In the genomic region with DNA sequence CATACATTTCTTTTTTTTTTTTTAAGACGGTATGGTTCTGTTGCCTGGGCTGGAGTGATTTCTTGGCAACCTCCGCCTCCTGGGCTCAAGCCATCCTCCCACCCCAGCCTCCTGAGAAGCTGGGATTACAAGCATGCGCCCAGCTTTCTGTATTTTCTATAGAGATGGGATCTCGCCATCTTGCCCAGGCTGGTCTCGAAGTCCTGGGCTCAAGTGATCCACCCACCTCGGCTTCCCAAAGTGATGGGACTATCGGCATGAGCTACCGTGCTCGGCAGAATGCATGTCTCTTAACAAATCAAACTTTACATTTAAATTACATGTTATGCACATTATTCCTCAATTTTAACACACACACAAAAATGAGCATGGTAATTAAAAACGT, we compare ENCODE assay signal across 10 cellular contexts. TPM values are rescaled to one million over a fixed set of nuclear protein-coding genes. Genes with fewer than 3 reads are reported as not detected.
A peak's percentile ranks its signal among the peaks of the same experiment; 100 is the strongest.
DNase-seq lines count a peak whose midpoint lies in the region; ATAC-seq and TF ChIP-seq lines count a peak whose summit lies in the region.
"Had no signal": no experiment of that assay in that cellular context is flagged by ENCODE, and none has a peak within 500 bp of the region (broad histone marks: within the 10 kb centered on the region; RNA-seq: fewer than 3 reads in every experiment).

No MANE protein-coding gene starts in this region.

- TSS peak; percentile 51 for BruUV-seq in MCF 10A (replicated peaks; lab: Mats Ljungman, UMichigan)

- H3K4me1 ChIP-seq in CD4-positive, CD25-positive, alpha-beta regulatory T cell (ENCODE audit: control insufficient read depth, insufficient read depth, low read length, poor library complexity, severe bottlenecking): peaks cover 26% of the 10 kb centered on the region

- no peaks in the 10 kb centered on the region for H3K27me3 Mint-ChIP-seq in CD4-positive, CD25-positive, alpha-beta regulatory T cell
- H3K27me3 Mint-ChIP-seq in MCF 10A (ENCODE audit: insufficient read depth, unreplicated experiment) (no peaks in the 10 kb centered on the region), naive B cell (no peaks in the 10 kb centered on the region)

- H3K9me3 ChIP-seq in CD4-positive, CD25-positive, alpha-beta regulatory T cell (ENCODE audit: control insufficient read depth in 2 of 2, low read length in 2 of 2): no peaks in the 10 kb centered on the region

- TF ChIP-seq CTCF in MCF 10A (IDR thresholded peaks at IDR 0.05; ENCODE audit: unreplicated experiment) (no peak), brain microvascular endothelial cell (IDR thresholded peaks at IDR 0.05; ENCODE audit: low read depth, low read length, missing control alignments) (no peak)

- peaks cover 0 to 53% (median 24%) of the 10 kb centered on the region in 4 donors for H3K4me1 Mint-ChIP-seq in CD4-positive, CD25-positive, alpha-beta regulatory T cell
- peaks cover 9% of the 10 kb centered on the region for H3K4me1 Mint-ChIP-seq in MCF 10A (ENCODE audit: insufficient read depth, unreplicated experiment)
- H3K4me1 Mint-ChIP-seq in naive B cell: peaks cover 20 to 39% (median 21%) of the 10 kb centered on the region in 3 donors

- H3K36me3 Mint-ChIP-seq in CD4-positive, CD25-positive, alpha-beta regulatory T cell: peaks cover 19% of the 10 kb centered on the region
- peaks cover 34% of the 10 kb centered on the region for H3K36me3 Mint-ChIP-seq in MCF 10A (ENCODE audit: insufficient read depth, unreplicated experiment)
- peaks cover 0 to 3% of the 10 kb centered on the region in 2 donors for H3K36me3 Mint-ChIP-seq in naive B cell

- DNase-seq in CD4-positive, CD25-positive, alpha-beta regulatory T cell: no peak
- no peak for DNase-seq in Jurkat, Clone E6-1 (ENCODE audit: low read depth, low spot score)
- DNase-seq in MCF 10A (ENCODE audit: unreplicated experiment) (no peak), naive B cell (no peak), brain microvascular endothelial cell (no peak)
- DNase-seq: small intestine had no signal

- CTCF ChIA-PET in MCF 10A (lab: Yijun Ruan, JAX): interaction anchor here (3.5 kb wide), 1 partner anchor 15 kb away, joined by 13 read pairs; no protein-coding TSS in a partner anchor

- POLR2A ChIA-PET in MCF 10A (lab: Yijun Ruan, JAX): interaction anchor here (0.7 to 2.8 kb wide), 5 partner anchors 12 to 213 kb away, joined by 3 to 12 read pairs (median 7); a partner anchor contains a TSS

- intact Hi-C loops in MCF 10A (cut with micrococcal nuclease): no loop called here

- H3K27ac Mint-ChIP-seq in CD4-positive, CD25-positive, alpha-beta regulatory T cell: no peak overlapping the region
- H3K27ac Mint-ChIP-seq in MCF 10A (ENCODE audit: low read depth, unreplicated experiment): no peak overlapping the region
- H3K27ac Mint-ChIP-seq in naive B cell: peak overlapping the region in 1 of 6 donors; percentile 73

- in situ Hi-C loops in brain microvascular endothelial cell (cut with HindIII; ENCODE audit: low pct_ligation_motif_present, low sequenced_read_pairs): no loop called here

- H3K9me3 Mint-ChIP-seq in CD4-positive, CD25-positive, alpha-beta regulatory T cell: no peaks in the 10 kb centered on the region
- H3K9me3 Mint-ChIP-seq in MCF 10A (ENCODE audit: unreplicated experiment) (no peaks in the 10 kb centered on the region), naive B cell (no peaks in the 10 kb centered on the region)

- no peak overlapping the region for H3K27ac ChIP-seq in CD4-positive, CD25-positive, alpha-beta regulatory T cell (ENCODE audit: insufficient read depth, low read length, poor library complexity, severe bottlenecking)
- H3K27ac ChIP-seq in brain microvascular endothelial cell: no peak overlapping the region

- peak overlapping the region; percentile 95 to 98 (median 95) for H3K4me3 Mint-ChIP-seq in CD4-positive, CD25-positive, alpha-beta regulatory T cell
- peak overlapping the region; percentile 93 for H3K4me3 Mint-ChIP-seq in MCF 10A (ENCODE audit: unreplicated experiment)
- H3K4me3 Mint-ChIP-seq in naive B cell: peak overlapping the region; percentile 91 to 98 (median 96)

- no peaks in the 10 kb centered on the region for H3K27me3 ChIP-seq in CD4-positive, CD25-positive, alpha-beta regulatory T cell (ENCODE audit: control insufficient read depth, insufficient read depth, low read length)
- no peaks in the 10 kb centered on the region for H3K27me3 ChIP-seq in brain microvascular endothelial cell (replicated peaks)
- H3K27me3 ChIP-seq: tibial nerve had no signal

- H3K4me3 ChIP-seq in CD4-positive, CD25-positive, alpha-beta regulatory T cell (ENCODE audit: low read depth, low read length): peak overlapping the region; percentile 26
- H3K4me3 ChIP-seq in Jurkat, Clone E6-1 (ENCODE audit: low read length): peak overlapping the region; percentile 96
- no peak overlapping the region for H3K4me3 ChIP-seq in brain microvascular endothelial cell (ENCODE audit: low read depth, low read length)

- peaks cover 10% of the 10 kb centered on the region for H3K36me3 ChIP-seq in CD4-positive, CD25-positive, alpha-beta regulatory T cell (ENCODE audit: control insufficient read depth, insufficient read depth, low read length)
- peaks cover 3% of the 10 kb centered on the region for H3K36me3 ChIP-seq in brain microvascular endothelial cell (replicated peaks)

- ATAC-seq in CD4-positive, CD25-positive, alpha-beta regulatory T cell (ENCODE audit: low read depth in 2 of 2): no peak
- ATAC-seq in naive B cell (ENCODE audit: low read depth in 2 of 2) (no peak), HG02623 (IDR thresholded peaks at IDR 0.05; ENCODE audit: unreplicated experiment) (no peak), HG02852 (IDR thresholded peaks at IDR 0.05; ENCODE audit: unreplicated experiment) (no peak), GM21526 (IDR thresholded peaks at IDR 0.05; ENCODE audit: low FRiP score, unreplicated experiment) (no peak)

RNA-seq across cellular contexts. Expression of a gene that starts 1.2 kb away (rescaled TPM):
- 196 TPM for total RNA-seq in CD4-positive, CD25-positive, alpha-beta regulatory T cell
- polyA plus RNA-seq in CD4-positive, CD25-positive, alpha-beta regulatory T cell: 100 to 1,000 TPM; 358 to 453 (median 400) TPM
- 667 TPM for polyA plus RNA-seq in Jurkat, Clone E6-1 (2012; ENCODE audit: insufficient read depth, insufficient read length)
- total RNA-seq in MCF 10A (2022): 354 and 393 TPM in 2 replicates
- polyA plus RNA-seq in naive B cell (ENCODE audit: low read depth in 6 of 6): 100 to 1,000 TPM; 226 to 324 (median 271) TPM

RNA-seq across cellular contexts. Expression of a gene that starts 1.9 kb away (rescaled TPM):
- 6.2 TPM for total RNA-seq in CD4-positive, CD25-positive, alpha-beta regulatory T cell
- polyA plus RNA-seq in CD4-positive, CD25-positive, alpha-beta regulatory T cell: 1 to 10 TPM; 1.6 to 3.0 (median 1.8) TPM
- 5.2 TPM for polyA plus RNA-seq in Jurkat, Clone E6-1 (2012; ENCODE audit: insufficient read depth, insufficient read length)
- 4.8 and 6.6 TPM in 2 replicates for total RNA-seq in MCF 10A (2022)
- polyA plus RNA-seq in naive B cell (ENCODE audit: low read depth in 6 of 6): 1 to 10 TPM; 1.1 to 4.3 (median 2.3) TPM

RNA-seq across cellular contexts. Expression of a gene that starts 11.5 kb away (rescaled TPM):
- total RNA-seq in CD4-positive, CD25-positive, alpha-beta regulatory T cell: 6.6 TPM
- polyA plus RNA-seq in CD4-positive, CD25-positive, alpha-beta regulatory T cell: not detected
- polyA plus RNA-seq in Jurkat, Clone E6-1 (2012; ENCODE audit: insufficient read depth, insufficient read length): 4.4 TPM
- total RNA-seq in MCF 10A (2022): 11.9 and 21.7 TPM in 2 replicates
- polyA plus RNA-seq in naive B cell (ENCODE audit: low read depth in 6 of 6): under 1 TPM in 2 of 6 donors, not detected in 4; 0.17 TPM

RNA-seq across cellular contexts. Expression of a gene that starts 20.8 kb away (rescaled TPM):
- 0.42 TPM for total RNA-seq in CD4-positive, CD25-positive, alpha-beta regulatory T cell
- under 1 TPM in 3 of 4 donors, not detected in 1; 0.09 to 0.42 (median 0.21) TPM for polyA plus RNA-seq in CD4-positive, CD25-positive, alpha-beta regulatory T cell
- not detected for polyA plus RNA-seq in Jurkat, Clone E6-1 (2012; ENCODE audit: insufficient read depth, insufficient read length)
- 0.12 and 0.29 TPM in 2 replicates for total RNA-seq in MCF 10A (2022)
- under 1 TPM in 1 of 6 donors, not detected in 5; 0.11 TPM for polyA plus RNA-seq in naive B cell (ENCODE audit: low read depth in 6 of 6)
